1 cellular context compared by ENCODE assay signal in genomic region chr6:144344651-144345050, GRCh38.
A peak's percentile ranks its signal among the peaks of the same experiment; 100 is the strongest.
TF ChIP-seq lines count a peak whose summit lies in the region.

No MANE protein-coding gene starts in this region.

TF ChIP-seq in HepG2, 621 proteins besides CTCF, POLR2A, EP300 and RAD21:
- TF ChIP-seq ZNF138 (CRISPR knock-in tag; IDR thresholded peaks at IDR 0.05; ENCODE audit: low read depth) (no peak), ZBTB2 (CRISPR knock-in tag; IDR thresholded peaks at IDR 0.05; ENCODE audit: low read depth) (no peak), SOX6 (IDR thresholded peaks at IDR 0.05) (no peak), SOX6 (CRISPR knock-in tag; IDR thresholded peaks at IDR 0.05) (no peak), ZNF230 (CRISPR knock-in tag; IDR thresholded peaks at IDR 0.05) (0 out of 2 replicates have a peak, but pooled peaks have one; percentile 4), ZNF496 (CRISPR knock-in tag; IDR thresholded peaks at IDR 0.05; ENCODE audit: insufficient replicate concordance) (no peak), ZC3H4 (CRISPR knock-in tag; IDR thresholded peaks at IDR 0.05; ENCODE audit: borderline replicate concordance) (no peak), ZSCAN29 (CRISPR knock-in tag; conservative IDR thresholded peaks at IDR 0.05) (0 out of 2 replicates have a peak, but pooled peaks have one; percentile 25), ZKSCAN8 (CRISPR knock-in tag; IDR thresholded peaks at IDR 0.05; ENCODE audit: borderline replicate concordance) (0 out of 2 replicates have a peak, but pooled peaks have one; percentile 0), STAT6 (CRISPR knock-in tag; IDR thresholded peaks at IDR 0.05; ENCODE audit: borderline replicate concordance) (0 out of 2 replicates have a peak, but pooled peaks have one; percentile 15), ATF5 (CRISPR knock-in tag; IDR thresholded peaks at IDR 0.05; ENCODE audit: low read depth) (no peak), ZNF337 (CRISPR knock-in tag; IDR thresholded peaks at IDR 0.05; ENCODE audit: borderline replicate concordance, low read depth) (no peak), ZNF691 (CRISPR knock-in tag; IDR thresholded peaks at IDR 0.05; ENCODE audit: borderline replicate concordance, low read depth) (0 out of 2 replicates have a peak, but pooled peaks have one; percentile 35)
